In the genomic region with DNA sequence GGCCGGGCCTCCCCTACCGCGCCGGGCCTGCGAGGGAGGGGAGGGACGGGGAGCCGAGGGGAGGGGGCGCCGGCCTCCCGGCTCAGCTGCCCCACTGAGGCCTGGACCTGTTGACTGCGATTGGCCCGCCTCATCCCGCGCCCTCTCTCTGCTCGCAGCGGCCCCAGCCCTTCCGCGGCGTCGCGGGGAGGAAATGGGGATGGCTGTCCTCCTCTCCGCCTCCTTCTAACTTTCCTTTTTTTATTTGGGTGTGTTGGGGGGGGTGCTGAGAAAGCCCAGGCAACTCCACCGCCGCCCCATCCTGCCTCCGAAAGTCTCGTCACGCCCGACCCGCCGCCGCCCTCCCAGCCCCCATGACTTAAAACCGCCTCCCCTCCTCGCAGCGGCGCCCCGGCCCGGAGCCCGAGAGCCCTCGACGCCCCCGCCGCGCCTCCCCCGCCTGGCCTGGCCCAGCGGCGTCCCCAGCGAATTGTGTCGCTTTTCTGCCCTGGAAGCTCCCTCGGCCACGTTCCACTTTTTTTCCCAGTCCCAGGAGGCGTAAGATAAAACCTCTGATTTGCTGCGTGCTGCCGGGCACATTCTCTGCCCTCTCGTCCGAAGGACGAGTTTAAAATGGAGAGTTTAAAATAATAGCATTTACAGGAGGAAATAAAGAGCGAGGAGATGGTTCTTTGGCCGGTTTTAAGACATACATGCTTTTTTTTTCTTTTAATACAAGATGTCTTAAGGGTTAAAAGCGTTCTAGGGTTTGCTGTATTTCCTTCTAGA, we compare ENCODE assay signal across 7 cellular contexts. TPM values are rescaled to one million over a fixed set of nuclear protein-coding genes. Genes with fewer than 3 reads are reported as not detected.
DNase-seq lines count a peak whose midpoint lies in the region; ATAC-seq, FAIRE-seq and TF ChIP-seq lines count a peak whose summit lies in the region.

No MANE protein-coding gene starts in this region.

- no peaks in the 10 kb centered on the region for H4K20me1 ChIP-seq in H1 (replicated peaks in 1 of 2; ENCODE audit: control insufficient read depth in 1 of 2, insufficient read depth in 2 of 2, low read length in 2 of 2)

- peaks cover 4 to 31% (median 15%) of the 10 kb centered on the region in 4 experiments for H3K4me1 ChIP-seq in H1 (replicated peaks in 1 of 4; ENCODE audit: control insufficient read depth in 3 of 4, insufficient read depth in 4 of 4, low read length in 3 of 4)

- H3K27me3 Mint-ChIP-seq in activated CD4-positive, alpha-beta memory T cell treated with anti-CD3 and anti-CD28 coated beads, Interleukin-2, amount 10 ng/mL, durations not matched to agents 7 days and 5 days = peaks cover 26% of the 10 kb centered on the region
- H3K27me3 Mint-ChIP-seq in memory B cell = peaks cover 2% of the 10 kb centered on the region

- H3K4me3 Mint-ChIP-seq in activated CD4-positive, alpha-beta memory T cell treated with anti-CD3 and anti-CD28 coated beads, Interleukin-2, amount 10 ng/mL, durations not matched to agents 7 days and 5 days = peak overlapping the region; percentile 80
- peak overlapping the region; percentile 87 for H3K4me3 Mint-ChIP-seq in memory B cell

- WGBS in H1 (ENCODE audit: extremely low coverage in 1 of 2, insufficient coverage in 1 of 2, insufficient read length in 1 of 2, insufficient replicate concordance in 2 of 2, low coverage in 1 of 2, low lambda C conversion rate in 2 of 2, missing lambda C conversion rate in 1 of 2), 2 experiments = 3% methylated on average over 27 of the region's 59 CpGs; no CpG with 5 or more reads in 1 of the 2 experiments

- POLR2A ChIA-PET in activated CD4-positive, alpha-beta memory T cell treated with anti-CD3 and anti-CD28 coated beads, Interleukin-2, amount 10 ng/mL, durations not matched to agents 7 days and 5 days (lab: Charles Lee) = interaction anchor here (0.7 to 2.8 kb wide), 9 partner anchors 7 to 911 kb away, joined by 3 to 17 read pairs (median 4); partner anchors contain the start of genes DNAJC1 and MLLT10
- POLR2A ChIA-PET in H1 (lab: Charles Lee; ENCODE audit: partially characterized antibody) = interaction anchor here (0.5 to 17.3 kb wide), 23 partner anchors 8 to 248 kb away, joined by 3 to 352 read pairs (median 4); no protein-coding TSS in a partner anchor

- H3K18ac ChIP-seq in H1 (ENCODE audit: extremely low read depth, low read length) = peak overlapping the region; percentile 93; the same call in 1 of the 2 replicates

- H2AK5ac ChIP-seq in H1 (ENCODE audit: low read depth, low read length) = no peak overlapping the region

- peak overlapping the region; percentile 65 to 79 (median 72) for H3K4me3 ChIP-seq in H1 (ENCODE audit: extremely low read depth in 1 of 4, insufficient read depth in 2 of 4, low read depth in 3 of 4, low read length in 4 of 4)

- TF ChIP-seq EP300 in H1 (IDR thresholded peaks at IDR 0.05; ENCODE audit: borderline replicate concordance in 1 of 2, low read depth in 2 of 2, low read length in 2 of 2) = no peak

- H3K36me3 Mint-ChIP-seq in activated CD4-positive, alpha-beta memory T cell treated with anti-CD3 and anti-CD28 coated beads, Interleukin-2, amount 10 ng/mL, durations not matched to agents 7 days and 5 days (ENCODE audit: low read depth) = no peaks in the 10 kb centered on the region
- H3K36me3 Mint-ChIP-seq in memory B cell = no peaks in the 10 kb centered on the region

- no peak overlapping the region for H3K23ac ChIP-seq in H1 (ENCODE audit: insufficient read length)

- no peaks in the 10 kb centered on the region for H3K79me1 ChIP-seq in H1 (ENCODE audit: low read depth, low read length)

- peak overlapping the region; percentile 92 to 97 for H3K4me2 ChIP-seq in H1 (ENCODE audit: insufficient read depth in 1 of 2, low read depth in 2 of 2, low read length in 2 of 2)

- H3K27ac Mint-ChIP-seq in activated CD4-positive, alpha-beta memory T cell treated with anti-CD3 and anti-CD28 coated beads, Interleukin-2, amount 10 ng/mL, durations not matched to agents 7 days and 5 days = peak overlapping the region; percentile 81
- peak overlapping the region; percentile 90 for H3K27ac Mint-ChIP-seq in memory B cell

- peak; percentile 35 for ATAC-seq in HG02588 (IDR thresholded peaks at IDR 0.05; ENCODE audit: unreplicated experiment)
- ATAC-seq in memory B cell (ENCODE audit: low read depth) = peak; percentile 44

- peak overlapping the region; percentile 58 for H2BK120ac ChIP-seq in H1 (replicated peaks; ENCODE audit: low read depth, low read length)

- no peak for TF ChIP-seq CTCF in H1 (IDR thresholded peaks at IDR 0.05; ENCODE audit: control extremely low read depth in 1 of 3, insufficient read depth in 1 of 3, low read depth in 1 of 3, low read length in 3 of 3)

- H2BK20ac ChIP-seq in H1 (ENCODE audit: low read length) = no peak overlapping the region

- no peaks in the 10 kb centered on the region for H3K36me3 ChIP-seq in H1 (ENCODE audit: control insufficient read depth in 2 of 4, insufficient read depth in 4 of 4, low read length in 3 of 4)

- peak overlapping the region; percentile 58 for H4K91ac ChIP-seq in H1 (replicated peaks; ENCODE audit: insufficient read length, low read length)

- TF ChIP-seq POLR2A in GM12892 (IDR thresholded peaks at IDR 0.05; ENCODE audit: low read depth, low read length) (no peak), H1 (IDR thresholded peaks at IDR 0.05; ENCODE audit: control extremely low read depth in 1 of 2, low read depth in 2 of 2, low read length in 2 of 2) (peak in 1 of 2 experiments; percentile 75; a peak in 2 of 3 replicates)

- H4K5ac ChIP-seq in H1 (ENCODE audit: insufficient read length, low read depth, low read length) = peak overlapping the region; percentile 85

- CTCF ChIA-PET in activated CD4-positive, alpha-beta memory T cell treated with anti-CD3 and anti-CD28 coated beads, Interleukin-2, amount 10 ng/mL, durations not matched to agents 7 days and 5 days (lab: Charles Lee) = interaction anchor here (1.1 kb wide), 1 partner anchor 30 kb away, joined by 7 read pairs; no protein-coding TSS in a partner anchor
- CTCF ChIA-PET in H1 (lab: Charles Lee; ENCODE audit: partially characterized antibody) = interaction anchor here (1.3 to 2.2 kb wide), 3 partner anchors 10 to 29 kb away, joined by 3 to 6 read pairs (median 4); no protein-coding TSS in a partner anchor

- peak overlapping the region; percentile 75 to 94 (median 82) for H3K9ac ChIP-seq in H1 (replicated peaks in 1 of 4; ENCODE audit: extremely low read depth in 1 of 4, low read depth in 3 of 4, low read length in 3 of 4)

- peaks cover 0 to 25% of the 10 kb centered on the region in 2 experiments; a peak in 2 of 4 replicates for H3K79me2 ChIP-seq in H1 (ENCODE audit: control insufficient read depth in 1 of 2, insufficient read depth in 2 of 2, low read length in 2 of 2)

- peak overlapping the region; percentile 78 for H3K14ac ChIP-seq in H1 (ENCODE audit: insufficient read length)

- H2AFZ ChIP-seq in H1 (ENCODE audit: low read length) = no peak overlapping the region

- H3K4ac ChIP-seq in H1 (replicated peaks; ENCODE audit: insufficient read length, low read depth, low read length) = peak overlapping the region; percentile 71

- H3K27me3 ChIP-seq in H1 (replicated peaks in 1 of 4; ENCODE audit: control insufficient read depth in 3 of 4, extremely low read depth in 1 of 4, insufficient read depth in 3 of 4, low read length in 3 of 4) = no peaks in the 10 kb centered on the region

- no peak for TF ChIP-seq RAD21 in H1 (IDR thresholded peaks at IDR 0.05 in 1 of 2, conservative IDR thresholded peaks at IDR 0.05 in 1 of 2; ENCODE audit: low read depth in 2 of 2, low read length in 2 of 2)

- H2BK15ac ChIP-seq in H1 (ENCODE audit: low read length) = no peak overlapping the region

- DNase-seq in GM12892 (ENCODE audit: insufficient read length) (peak; percentile 38), NCI-H2227 (lab: John Stamatoyannopoulos, UW; ENCODE audit: unreplicated experiment) (peak; percentile 74), H1 (ENCODE audit: low read depth in 1 of 2, low spot score in 2 of 2) (peak in 1 of 2 experiments; percentile 85), memory B cell (ENCODE audit: low spot score in 2 of 2) (peak in 1 of 2 donors; percentile 31)
- DNase-seq in activated CD4-positive, alpha-beta memory T cell treated with anti-CD3 and anti-CD28 coated beads, Interleukin-2, amount 10 ng/mL, durations not matched to agents 7 days and 5 days = peak; percentile 61
- peak; percentile 75 for DNase-seq in stimulated activated CD8-positive, alpha-beta memory T cell treated with anti-CD3 and anti-CD28 coated beads, Interleukin-4, amount 100 ng/mL, for 48 hours

- peaks cover 8% of the 10 kb centered on the region; the same call in 1 of the 2 replicates for H3K23me2 ChIP-seq in H1 (ENCODE audit: low read depth, low read length)

- peaks cover 27% of the 10 kb centered on the region for H3K4me1 Mint-ChIP-seq in activated CD4-positive, alpha-beta memory T cell treated with anti-CD3 and anti-CD28 coated beads, Interleukin-2, amount 10 ng/mL, durations not matched to agents 7 days and 5 days
- H3K4me1 Mint-ChIP-seq in memory B cell = peaks cover 15% of the 10 kb centered on the region

- peak overlapping the region; percentile 93 for H3K27ac ChIP-seq in H1 (ENCODE audit: low read depth, low read length)

- H3K9me3 Mint-ChIP-seq in activated CD4-positive, alpha-beta memory T cell treated with anti-CD3 and anti-CD28 coated beads, Interleukin-2, amount 10 ng/mL, durations not matched to agents 7 days and 5 days = no peaks in the 10 kb centered on the region
- no peaks in the 10 kb centered on the region for H3K9me3 Mint-ChIP-seq in memory B cell

- H3K9me3 ChIP-seq in H1 (ENCODE audit: insufficient read depth in 2 of 2, low read depth in 1 of 2, low read length in 1 of 2) = no peaks in the 10 kb centered on the region

- peak overlapping the region; percentile 71; the same call in 1 of the 2 replicates for H2BK5ac ChIP-seq in H1 (ENCODE audit: low read depth, low read length)

- H4K8ac ChIP-seq in H1 (ENCODE audit: extremely low read depth, insufficient read depth, low read length) = peak overlapping the region; percentile 94; the same call in 1 of the 2 replicates

- H3K56ac ChIP-seq in H1 (replicated peaks; ENCODE audit: insufficient read length, low read depth, low read length) = peak overlapping the region; percentile 97

- no peak overlapping the region for H2BK12ac ChIP-seq in H1 (ENCODE audit: low read depth, low read length)

- FAIRE-seq in GM12892 (lab: Jason Lieb, UNC) (peak; percentile 91), H1 (lab: Jason Lieb, UNC) (no peak)

RNA-seq across cellular contexts. Expression of gene SKIDA1, which starts 0.9 kb away (rescaled TPM):
- 0.17 TPM for polyA plus RNA-seq in GM12892 (2012; ENCODE audit: missing spikeins)
- total RNA-seq in activated CD4-positive, alpha-beta memory T cell treated with anti-CD3 and anti-CD28 coated beads, Interleukin-2, amount 10 ng/mL, durations not matched to agents 7 days and 5 days = under 1 TPM; 0.25 to 0.38 TPM
- 8.0 and 8.2 TPM in 2 replicates for total RNA-seq in H1 (2021; fragmentation: NEBNext Ultra II Directional; extraction: Animal tissue kit (Norgen Biotek cat#: 25700))
- polyA plus RNA-seq in H1 (2011; rRNA removed) = 1.5 and 2.2 TPM in 2 replicates
- polyA plus RNA-seq in H1 (2011; cell fraction: cytosol; rRNA removed) = 2.5 TPM
- polyA plus RNA-seq in H1 (2011; cell fraction: nucleus; rRNA removed) = 2.5 TPM
- 4.3 to 6.0 TPM (median 4.5 TPM) in 4 replicates for polyA plus RNA-seq in H1 (2012, experiment 1 of 2)
- 1.7 TPM for polyA plus RNA-seq in H1 (2012, experiment 2 of 2)
- polyA plus RNA-seq in H1 (2013, experiment 1 of 2) = 2.1 TPM
- 1.8 TPM for polyA plus RNA-seq in H1 (2013, experiment 2 of 2)
- polyA minus RNA-seq in H1 (2011; rRNA and poly(A)+ RNA removed) = 3.4 and 4.2 TPM in 2 replicates
- 5.3 TPM for polyA minus RNA-seq in H1 (2011; cell fraction: cytosol; rRNA and poly(A)+ RNA removed)
- polyA minus RNA-seq in H1 (2011; cell fraction: nucleus; rRNA and poly(A)+ RNA removed) = 4.9 TPM

RNA-seq across cellular contexts. Expression of gene MLLT10, which starts 7.7 kb away (rescaled TPM):
- 31.1 TPM for polyA plus RNA-seq in GM12892 (2012; ENCODE audit: missing spikeins)
- total RNA-seq in activated CD4-positive, alpha-beta memory T cell treated with anti-CD3 and anti-CD28 coated beads, Interleukin-2, amount 10 ng/mL, durations not matched to agents 7 days and 5 days = 10 to 100 TPM; 43.0 to 49.9 TPM
- total RNA-seq in H1 (2021; fragmentation: NEBNext Ultra II Directional; extraction: Animal tissue kit (Norgen Biotek cat#: 25700)) = 53.1 and 56.9 TPM in 2 replicates
- 36.1 and 62.1 TPM in 2 replicates for polyA plus RNA-seq in H1 (2011; rRNA removed)
- polyA plus RNA-seq in H1 (2011; cell fraction: cytosol; rRNA removed) = 51.8 TPM
- 65.3 TPM for polyA plus RNA-seq in H1 (2011; cell fraction: nucleus; rRNA removed)
- 34.7 to 47.4 TPM (median 38.7 TPM) in 4 replicates for polyA plus RNA-seq in H1 (2012, experiment 1 of 2)
- polyA plus RNA-seq in H1 (2012, experiment 2 of 2) = 7.2 TPM
- polyA plus RNA-seq in H1 (2013, experiment 1 of 2) = 28.1 TPM
- polyA plus RNA-seq in H1 (2013, experiment 2 of 2) = 31.0 TPM
- polyA minus RNA-seq in H1 (2011; rRNA and poly(A)+ RNA removed) = 123 and 154 TPM in 2 replicates
- 34.3 TPM for polyA minus RNA-seq in H1 (2011; cell fraction: cytosol; rRNA and poly(A)+ RNA removed)
- 116 TPM for polyA minus RNA-seq in H1 (2011; cell fraction: nucleus; rRNA and poly(A)+ RNA removed)
